Comparison of ENCODE assay signal across 1 cellular context in genomic region chr6:166351715-166352285, GRCh38.
TF ChIP-seq lines count a peak whose summit lies in the region.

No MANE protein-coding gene starts in this region.

TF ChIP-seq in HepG2, 621 proteins besides CTCF, POLR2A, EP300 and RAD21 (continued from another document and continues in another):
- TF ChIP-seq, protein P1, sequence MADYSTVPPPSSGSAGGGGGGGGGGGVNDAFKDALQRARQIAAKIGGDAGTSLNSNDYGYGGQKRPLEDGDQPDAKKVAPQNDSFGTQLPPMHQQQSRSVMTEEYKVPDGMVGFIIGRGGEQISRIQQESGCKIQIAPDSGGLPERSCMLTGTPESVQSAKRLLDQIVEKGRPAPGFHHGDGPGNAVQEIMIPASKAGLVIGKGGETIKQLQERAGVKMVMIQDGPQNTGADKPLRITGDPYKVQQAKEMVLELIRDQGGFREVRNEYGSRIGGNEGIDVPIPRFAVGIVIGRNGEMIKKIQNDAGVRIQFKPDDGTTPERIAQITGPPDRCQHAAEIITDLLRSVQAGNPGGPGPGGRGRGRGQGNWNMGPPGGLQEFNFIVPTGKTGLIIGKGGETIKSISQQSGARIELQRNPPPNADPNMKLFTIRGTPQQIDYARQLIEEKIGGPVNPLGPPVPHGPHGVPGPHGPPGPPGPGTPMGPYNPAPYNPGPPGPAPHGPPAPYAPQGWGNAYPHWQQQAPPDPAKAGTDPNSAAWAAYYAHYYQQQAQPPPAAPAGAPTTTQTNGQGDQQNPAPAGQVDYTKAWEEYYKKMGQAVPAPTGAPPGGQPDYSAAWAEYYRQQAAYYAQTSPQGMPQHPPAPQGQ (CRISPR knock-in tag; IDR thresholded peaks at IDR 0.05; ENCODE audit: borderline replicate concordance), result no peak
- TF ChIP-seq NFYC (CRISPR knock-in tag; IDR thresholded peaks at IDR 0.05) (peak; percentile 74), MED8 (CRISPR knock-in tag; IDR thresholded peaks at IDR 0.05; ENCODE audit: insufficient replicate concordance) (no peak), PHF5A (CRISPR knock-in tag; IDR thresholded peaks at IDR 0.05; ENCODE audit: low read depth, unreplicated experiment) (peak; percentile 33), KLF15 (CRISPR knock-in tag; IDR thresholded peaks at IDR 0.05; ENCODE audit: borderline replicate concordance) (no peak), ZNF546 (CRISPR knock-in tag; conservative IDR thresholded peaks at IDR 0.05) (no peak), SP5 (CRISPR knock-in tag; IDR thresholded peaks at IDR 0.05; ENCODE audit: borderline replicate concordance, low read depth) (peak; percentile 88), PHF21A (CRISPR knock-in tag; IDR thresholded peaks at IDR 0.05) (peak; percentile 49), FOXP4 (CRISPR knock-in tag; IDR thresholded peaks at IDR 0.05) (peak; percentile 75), FOXP1 (IDR thresholded peaks at IDR 0.05) (no peak), FOXP1 (CRISPR knock-in tag; IDR thresholded peaks at IDR 0.05) (peak; percentile 81), FOXK1 (CRISPR knock-in tag; IDR thresholded peaks at IDR 0.05; ENCODE audit: borderline replicate concordance, low read depth) (0 out of 2 replicates have a peak, but pooled peaks have one; percentile 31), RARA (CRISPR knock-in tag; IDR thresholded peaks at IDR 0.05) (0 out of 2 replicates have a peak, but pooled peaks have one; percentile 27), ISL2 (CRISPR knock-in tag; IDR thresholded peaks at IDR 0.05) (peak; percentile 82), SP140L (CRISPR knock-in tag; IDR thresholded peaks at IDR 0.05; ENCODE audit: borderline replicate concordance) (no peak), ZNF496 (CRISPR knock-in tag; IDR thresholded peaks at IDR 0.05; ENCODE audit: insufficient replicate concordance) (no peak), NAIF1 (CRISPR knock-in tag; IDR thresholded peaks at IDR 0.05; ENCODE audit: borderline replicate concordance) (no peak), HOXA5 (CRISPR knock-in tag; IDR thresholded peaks at IDR 0.05) (peak; percentile 71), NFIC (IDR thresholded peaks at IDR 0.05; ENCODE audit: low read length) (peak; percentile 77; the same call in 1 of the 2 replicates), SALL1 (CRISPR knock-in tag; IDR thresholded peaks at IDR 0.05) (peak; percentile 56), IRF2 (CRISPR knock-in tag; IDR thresholded peaks at IDR 0.05) (peak; percentile 21; the same call in 1 of the 2 replicates), CREM (IDR thresholded peaks at IDR 0.05) (peak; percentile 62), CREM (CRISPR knock-in tag; IDR thresholded peaks at IDR 0.05) (no peak), YEATS4 (CRISPR knock-in tag; IDR thresholded peaks at IDR 0.05; ENCODE audit: borderline replicate concordance) (peak; percentile 13; the same call in 1 of the 2 replicates), TSC22D2 (CRISPR knock-in tag; IDR thresholded peaks at IDR 0.05; ENCODE audit: borderline replicate concordance) (no peak), GABPB1 (CRISPR knock-in tag; IDR thresholded peaks at IDR 0.05) (0 out of 2 replicates have a peak, but pooled peaks have one; percentile 19), TGIF2 (CRISPR knock-in tag; IDR thresholded peaks at IDR 0.05) (peak; percentile 71; the same call in 1 of the 2 replicates), NFYB (CRISPR knock-in tag; IDR thresholded peaks at IDR 0.05) (peak; percentile 63), CREB3 (CRISPR knock-in tag; IDR thresholded peaks at IDR 0.05) (no peak)
- TF ChIP-seq, protein P2, sequence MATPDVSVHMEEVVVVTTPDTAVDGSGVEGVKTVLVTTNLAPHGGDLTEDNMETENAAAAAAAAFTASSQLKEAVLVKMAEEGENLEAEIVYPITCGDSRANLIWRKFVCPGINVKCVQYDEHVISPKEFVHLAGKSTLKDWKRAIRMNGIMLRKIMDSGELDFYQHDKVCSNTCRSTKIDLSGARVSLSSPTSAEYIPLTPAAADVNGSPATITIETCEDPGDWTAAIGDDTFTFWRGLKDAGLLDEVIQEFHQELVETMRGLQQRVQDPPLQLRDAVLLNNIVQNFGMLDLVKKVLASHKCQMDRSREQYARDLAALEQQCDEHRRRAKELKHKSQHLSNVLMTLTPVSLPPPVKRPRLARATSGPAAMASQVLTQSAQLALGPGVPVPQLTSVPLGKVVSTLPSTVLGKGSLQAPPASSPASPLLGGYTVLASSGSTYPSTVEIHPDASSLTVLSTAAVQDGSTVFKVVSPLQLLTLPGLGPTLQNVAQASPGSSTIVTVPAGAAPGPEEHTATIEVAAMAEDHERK (CRISPR knock-in tag; IDR thresholded peaks at IDR 0.05; ENCODE audit: low read depth), result no peak
- TF ChIP-seq, protein P3, sequence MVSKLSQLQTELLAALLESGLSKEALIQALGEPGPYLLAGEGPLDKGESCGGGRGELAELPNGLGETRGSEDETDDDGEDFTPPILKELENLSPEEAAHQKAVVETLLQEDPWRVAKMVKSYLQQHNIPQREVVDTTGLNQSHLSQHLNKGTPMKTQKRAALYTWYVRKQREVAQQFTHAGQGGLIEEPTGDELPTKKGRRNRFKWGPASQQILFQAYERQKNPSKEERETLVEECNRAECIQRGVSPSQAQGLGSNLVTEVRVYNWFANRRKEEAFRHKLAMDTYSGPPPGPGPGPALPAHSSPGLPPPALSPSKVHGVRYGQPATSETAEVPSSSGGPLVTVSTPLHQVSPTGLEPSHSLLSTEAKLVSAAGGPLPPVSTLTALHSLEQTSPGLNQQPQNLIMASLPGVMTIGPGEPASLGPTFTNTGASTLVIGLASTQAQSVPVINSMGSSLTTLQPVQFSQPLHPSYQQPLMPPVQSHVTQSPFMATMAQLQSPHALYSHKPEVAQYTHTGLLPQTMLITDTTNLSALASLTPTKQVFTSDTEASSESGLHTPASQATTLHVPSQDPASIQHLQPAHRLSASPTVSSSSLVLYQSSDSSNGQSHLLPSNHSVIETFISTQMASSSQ (IDR thresholded peaks at IDR 0.05; ENCODE audit: low read depth), result peak; percentile 91
- TF ChIP-seq, protein P3 (CRISPR knock-in tag; IDR thresholded peaks at IDR 0.05; ENCODE audit: borderline replicate concordance), result peak; percentile 92; the same call in 1 of the 2 replicates
- TF ChIP-seq, protein P4, sequence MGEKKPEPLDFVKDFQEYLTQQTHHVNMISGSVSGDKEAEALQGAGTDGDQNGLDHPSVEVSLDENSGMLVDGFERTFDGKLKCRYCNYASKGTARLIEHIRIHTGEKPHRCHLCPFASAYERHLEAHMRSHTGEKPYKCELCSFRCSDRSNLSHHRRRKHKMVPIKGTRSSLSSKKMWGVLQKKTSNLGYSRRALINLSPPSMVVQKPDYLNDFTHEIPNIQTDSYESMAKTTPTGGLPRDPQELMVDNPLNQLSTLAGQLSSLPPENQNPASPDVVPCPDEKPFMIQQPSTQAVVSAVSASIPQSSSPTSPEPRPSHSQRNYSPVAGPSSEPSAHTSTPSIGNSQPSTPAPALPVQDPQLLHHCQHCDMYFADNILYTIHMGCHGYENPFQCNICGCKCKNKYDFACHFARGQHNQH (CRISPR knock-in tag; IDR thresholded peaks at IDR 0.05), result peak; percentile 25; the same call in 1 of the 2 replicates
- TF ChIP-seq, protein P5, sequence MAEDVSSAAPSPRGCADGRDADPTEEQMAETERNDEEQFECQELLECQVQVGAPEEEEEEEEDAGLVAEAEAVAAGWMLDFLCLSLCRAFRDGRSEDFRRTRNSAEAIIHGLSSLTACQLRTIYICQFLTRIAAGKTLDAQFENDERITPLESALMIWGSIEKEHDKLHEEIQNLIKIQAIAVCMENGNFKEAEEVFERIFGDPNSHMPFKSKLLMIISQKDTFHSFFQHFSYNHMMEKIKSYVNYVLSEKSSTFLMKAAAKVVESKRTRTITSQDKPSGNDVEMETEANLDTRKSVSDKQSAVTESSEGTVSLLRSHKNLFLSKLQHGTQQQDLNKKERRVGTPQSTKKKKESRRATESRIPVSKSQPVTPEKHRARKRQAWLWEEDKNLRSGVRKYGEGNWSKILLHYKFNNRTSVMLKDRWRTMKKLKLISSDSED (CRISPR knock-in tag; IDR thresholded peaks at IDR 0.05), result no peak
- TF ChIP-seq, protein P6, sequence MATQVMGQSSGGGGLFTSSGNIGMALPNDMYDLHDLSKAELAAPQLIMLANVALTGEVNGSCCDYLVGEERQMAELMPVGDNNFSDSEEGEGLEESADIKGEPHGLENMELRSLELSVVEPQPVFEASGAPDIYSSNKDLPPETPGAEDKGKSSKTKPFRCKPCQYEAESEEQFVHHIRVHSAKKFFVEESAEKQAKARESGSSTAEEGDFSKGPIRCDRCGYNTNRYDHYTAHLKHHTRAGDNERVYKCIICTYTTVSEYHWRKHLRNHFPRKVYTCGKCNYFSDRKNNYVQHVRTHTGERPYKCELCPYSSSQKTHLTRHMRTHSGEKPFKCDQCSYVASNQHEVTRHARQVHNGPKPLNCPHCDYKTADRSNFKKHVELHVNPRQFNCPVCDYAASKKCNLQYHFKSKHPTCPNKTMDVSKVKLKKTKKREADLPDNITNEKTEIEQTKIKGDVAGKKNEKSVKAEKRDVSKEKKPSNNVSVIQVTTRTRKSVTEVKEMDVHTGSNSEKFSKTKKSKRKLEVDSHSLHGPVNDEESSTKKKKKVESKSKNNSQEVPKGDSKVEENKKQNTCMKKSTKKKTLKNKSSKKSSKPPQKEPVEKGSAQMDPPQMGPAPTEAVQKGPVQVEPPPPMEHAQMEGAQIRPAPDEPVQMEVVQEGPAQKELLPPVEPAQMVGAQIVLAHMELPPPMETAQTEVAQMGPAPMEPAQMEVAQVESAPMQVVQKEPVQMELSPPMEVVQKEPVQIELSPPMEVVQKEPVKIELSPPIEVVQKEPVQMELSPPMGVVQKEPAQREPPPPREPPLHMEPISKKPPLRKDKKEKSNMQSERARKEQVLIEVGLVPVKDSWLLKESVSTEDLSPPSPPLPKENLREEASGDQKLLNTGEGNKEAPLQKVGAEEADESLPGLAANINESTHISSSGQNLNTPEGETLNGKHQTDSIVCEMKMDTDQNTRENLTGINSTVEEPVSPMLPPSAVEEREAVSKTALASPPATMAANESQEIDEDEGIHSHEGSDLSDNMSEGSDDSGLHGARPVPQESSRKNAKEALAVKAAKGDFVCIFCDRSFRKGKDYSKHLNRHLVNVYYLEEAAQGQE (IDR thresholded peaks at IDR 0.05; ENCODE audit: borderline replicate concordance in 1 of 2, low read depth in 1 of 2, low read length in 2 of 2), result no peak
- TF ChIP-seq, protein P7, sequence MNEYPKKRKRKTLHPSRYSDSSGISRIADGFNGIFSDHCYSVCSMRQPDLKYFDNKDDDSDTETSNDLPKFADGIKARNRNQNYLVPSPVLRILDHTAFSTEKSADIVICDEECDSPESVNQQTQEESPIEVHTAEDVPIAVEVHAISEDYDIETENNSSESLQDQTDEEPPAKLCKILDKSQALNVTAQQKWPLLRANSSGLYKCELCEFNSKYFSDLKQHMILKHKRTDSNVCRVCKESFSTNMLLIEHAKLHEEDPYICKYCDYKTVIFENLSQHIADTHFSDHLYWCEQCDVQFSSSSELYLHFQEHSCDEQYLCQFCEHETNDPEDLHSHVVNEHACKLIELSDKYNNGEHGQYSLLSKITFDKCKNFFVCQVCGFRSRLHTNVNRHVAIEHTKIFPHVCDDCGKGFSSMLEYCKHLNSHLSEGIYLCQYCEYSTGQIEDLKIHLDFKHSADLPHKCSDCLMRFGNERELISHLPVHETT (CRISPR knock-in tag; conservative IDR thresholded peaks at IDR 0.05), result no peak
- TF ChIP-seq, protein P8, sequence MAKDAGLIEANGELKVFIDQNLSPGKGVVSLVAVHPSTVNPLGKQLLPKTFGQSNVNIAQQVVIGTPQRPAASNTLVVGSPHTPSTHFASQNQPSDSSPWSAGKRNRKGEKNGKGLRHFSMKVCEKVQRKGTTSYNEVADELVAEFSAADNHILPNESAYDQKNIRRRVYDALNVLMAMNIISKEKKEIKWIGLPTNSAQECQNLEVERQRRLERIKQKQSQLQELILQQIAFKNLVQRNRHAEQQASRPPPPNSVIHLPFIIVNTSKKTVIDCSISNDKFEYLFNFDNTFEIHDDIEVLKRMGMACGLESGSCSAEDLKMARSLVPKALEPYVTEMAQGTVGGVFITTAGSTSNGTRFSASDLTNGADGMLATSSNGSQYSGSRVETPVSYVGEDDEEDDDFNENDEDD (CRISPR knock-in tag; IDR thresholded peaks at IDR 0.05; ENCODE audit: borderline replicate concordance), result no peak
